1 cellular context compared by ENCODE assay signal in the genomic region with DNA sequence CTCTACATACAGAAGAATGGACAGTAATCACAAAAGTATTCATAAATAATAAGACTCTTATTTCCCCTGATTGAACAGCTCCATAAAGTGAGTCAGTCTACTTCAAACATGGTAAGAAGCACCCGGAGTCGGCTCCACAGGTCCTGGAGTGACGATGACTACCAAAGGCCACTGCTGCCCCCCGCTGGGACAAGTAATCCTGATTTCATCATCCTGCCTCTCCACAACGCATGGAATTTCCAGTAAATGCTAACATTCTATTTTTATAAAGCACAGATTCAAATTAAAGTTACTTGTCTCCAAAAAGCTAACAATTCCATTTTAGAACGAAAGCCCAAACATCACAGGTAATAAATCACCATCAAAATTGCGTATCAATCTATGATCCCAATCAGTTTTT.
TF ChIP-seq lines count a peak whose summit lies in the region.

No MANE protein-coding gene starts in this region.

TF ChIP-seq in liver, 16 proteins besides CTCF, POLR2A, EP300 and RAD21 (continued from another document):
- TF ChIP-seq, protein P1, sequence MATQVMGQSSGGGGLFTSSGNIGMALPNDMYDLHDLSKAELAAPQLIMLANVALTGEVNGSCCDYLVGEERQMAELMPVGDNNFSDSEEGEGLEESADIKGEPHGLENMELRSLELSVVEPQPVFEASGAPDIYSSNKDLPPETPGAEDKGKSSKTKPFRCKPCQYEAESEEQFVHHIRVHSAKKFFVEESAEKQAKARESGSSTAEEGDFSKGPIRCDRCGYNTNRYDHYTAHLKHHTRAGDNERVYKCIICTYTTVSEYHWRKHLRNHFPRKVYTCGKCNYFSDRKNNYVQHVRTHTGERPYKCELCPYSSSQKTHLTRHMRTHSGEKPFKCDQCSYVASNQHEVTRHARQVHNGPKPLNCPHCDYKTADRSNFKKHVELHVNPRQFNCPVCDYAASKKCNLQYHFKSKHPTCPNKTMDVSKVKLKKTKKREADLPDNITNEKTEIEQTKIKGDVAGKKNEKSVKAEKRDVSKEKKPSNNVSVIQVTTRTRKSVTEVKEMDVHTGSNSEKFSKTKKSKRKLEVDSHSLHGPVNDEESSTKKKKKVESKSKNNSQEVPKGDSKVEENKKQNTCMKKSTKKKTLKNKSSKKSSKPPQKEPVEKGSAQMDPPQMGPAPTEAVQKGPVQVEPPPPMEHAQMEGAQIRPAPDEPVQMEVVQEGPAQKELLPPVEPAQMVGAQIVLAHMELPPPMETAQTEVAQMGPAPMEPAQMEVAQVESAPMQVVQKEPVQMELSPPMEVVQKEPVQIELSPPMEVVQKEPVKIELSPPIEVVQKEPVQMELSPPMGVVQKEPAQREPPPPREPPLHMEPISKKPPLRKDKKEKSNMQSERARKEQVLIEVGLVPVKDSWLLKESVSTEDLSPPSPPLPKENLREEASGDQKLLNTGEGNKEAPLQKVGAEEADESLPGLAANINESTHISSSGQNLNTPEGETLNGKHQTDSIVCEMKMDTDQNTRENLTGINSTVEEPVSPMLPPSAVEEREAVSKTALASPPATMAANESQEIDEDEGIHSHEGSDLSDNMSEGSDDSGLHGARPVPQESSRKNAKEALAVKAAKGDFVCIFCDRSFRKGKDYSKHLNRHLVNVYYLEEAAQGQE (IDR thresholded peaks at IDR 0.05), result no peak
- TF ChIP-seq JUND (IDR thresholded peaks at IDR 0.05), result no peak
- no peak for TF ChIP-seq FOXA1 (IDR thresholded peaks at IDR 0.05)
- TF ChIP-seq EGR1 (IDR thresholded peaks at IDR 0.05; ENCODE audit: low read depth in 2 of 2), result no peak
- TF ChIP-seq FOXA2 (IDR thresholded peaks at IDR 0.05), result no peak
